8 cellular contexts compared by ENCODE assay signal in genomic region chr2:151051584-151052220, GRCh38.
DNase-seq lines count a peak whose midpoint lies in the region; ATAC-seq, FAIRE-seq and TF ChIP-seq lines count a peak whose summit lies in the region.

No MANE protein-coding gene starts in this region.

- H3K27ac ChIP-seq in K562 (ENCODE audit: extremely low read depth, low read depth, low read length) = no peak overlapping the region
- no peak overlapping the region for H3K27ac ChIP-seq in keratinocyte (ENCODE audit: control insufficient read depth, insufficient read depth, low read length)
- no peak overlapping the region for H3K27ac ChIP-seq in thyroid gland

- POLR2A ChIA-PET in activated CD4-positive, alpha-beta memory T cell treated with anti-CD3 and anti-CD28 coated beads for 36 hours (lab: Charles Lee) = no interaction called here
- POLR2A ChIA-PET in activated CD4-positive, alpha-beta memory T cell treated with anti-CD3 and anti-CD28 coated beads, Interleukin-2, amount 10 ng/mL, durations not matched to agents 7 days and 5 days (lab: Charles Lee) = no interaction called here
- POLR2A ChIA-PET in K562 (lab: Yijun Ruan, JAX) = no interaction called here

- TF ChIP-seq POLR2A in K562 (conservative IDR thresholded peaks at IDR 0.05) = no peak
- TF ChIP-seq POLR2A in thyroid gland (IDR thresholded peaks at IDR 0.05) = no peak

- dilution Hi-C loops in keratinocyte (cut with MboI; ENCODE audit: extremely low pct_ligation_motif_present, low sequenced_read_pairs) = no loop called here

- H3K9me1 ChIP-seq in K562 (ENCODE audit: control insufficient read depth, insufficient read depth, low read length) (no peaks in the 10 kb centered on the region), keratinocyte (ENCODE audit: control insufficient read depth, extremely low read depth, insufficient read depth, low read length) (no peaks in the 10 kb centered on the region)

- H3K4me2 ChIP-seq in K562 (ENCODE audit: insufficient read depth, low read length) (no peak overlapping the region), keratinocyte (ENCODE audit: control insufficient read depth, extremely low read depth, insufficient read depth, low read depth, low read length) (no peak overlapping the region)

- H3K9me3 ChIP-seq in K562 (replicated peaks; ENCODE audit: control insufficient read depth, insufficient read depth, low read depth, low read length) = no peaks in the 10 kb centered on the region
- H3K9me3 ChIP-seq in keratinocyte (ENCODE audit: control insufficient read depth, low read depth, low read length) = no peaks in the 10 kb centered on the region
- no peaks in the 10 kb centered on the region for H3K9me3 ChIP-seq in thyroid gland

- H2AFZ ChIP-seq in K562 (ENCODE audit: low read depth, low read length) (no peak overlapping the region), keratinocyte (ENCODE audit: control insufficient read depth, low read length) (no peak overlapping the region)

- peaks cover 4% of the 10 kb centered on the region for H3K27me3 Mint-ChIP-seq in activated CD4-positive, alpha-beta memory T cell treated with anti-CD3 and anti-CD28 coated beads for 36 hours
- H3K27me3 Mint-ChIP-seq in activated CD4-positive, alpha-beta memory T cell treated with anti-CD3 and anti-CD28 coated beads, Interleukin-2, amount 10 ng/mL, durations not matched to agents 7 days and 5 days = peaks cover 3% of the 10 kb centered on the region

- no TSS peak for BruUV-seq in K562 (replicated peaks; lab: Mats Ljungman, UMichigan)

- FAIRE-seq in K562 (lab: Jason Lieb, UNC) (peak; percentile 77), keratinocyte (lab: Jason Lieb, UNC) (peak; percentile 93)

- in situ Hi-C loops in K562 (cut with MboI) = no loop called here

- ATAC-seq in GM19463 (IDR thresholded peaks at IDR 0.05; ENCODE audit: unreplicated experiment) (peak; percentile 91), HG03432 (IDR thresholded peaks at IDR 0.05; ENCODE audit: unreplicated experiment) (peak; percentile 94), K562 (peak; percentile 82)

- CTCF ChIA-PET in activated CD4-positive, alpha-beta memory T cell treated with anti-CD3 and anti-CD28 coated beads for 36 hours (lab: Charles Lee) = interaction anchor here (0.6 to 3.2 kb wide), 7 partner anchors 16 to 1465 kb away, joined by 3 to 36 read pairs (median 4); no protein-coding TSS in a partner anchor
- CTCF ChIA-PET in activated CD4-positive, alpha-beta memory T cell treated with anti-CD3 and anti-CD28 coated beads, Interleukin-2, amount 10 ng/mL, durations not matched to agents 7 days and 5 days (lab: Charles Lee) = interaction anchor here (0.8 to 1.7 kb wide), 11 partner anchors 9 to 1457 kb away, joined by 3 to 4 read pairs (median 3); no protein-coding TSS in a partner anchor
- CTCF ChIA-PET in K562 (lab: Yijun Ruan, JAX; ENCODE audit: low intra/inter-chr PET ratio) = interaction anchor here (1.3 to 2.0 kb wide), 2 partner anchors 188 to 1454 kb away, joined by 3 to 7 read pairs; no protein-coding TSS in a partner anchor

- H3K27me3 ChIP-seq in K562 (ENCODE audit: control insufficient read depth in 2 of 2, insufficient read depth in 2 of 2, low read length in 2 of 2) = no peaks in the 10 kb centered on the region
- H3K27me3 ChIP-seq in keratinocyte (ENCODE audit: control insufficient read depth, extremely low read depth, insufficient read depth, low read length) = no peaks in the 10 kb centered on the region
- no peaks in the 10 kb centered on the region for H3K27me3 ChIP-seq in thyroid gland

- H3K4me3 ChIP-seq in K562 (no peak overlapping the region), keratinocyte (ENCODE audit: control insufficient read depth in 2 of 3, extremely low read depth in 1 of 3, insufficient read depth in 2 of 3, low read depth in 1 of 3, low read length in 3 of 3) (no peak overlapping the region), thyroid gland (replicated peaks in 1 of 3) (no peak overlapping the region)

- no peaks in the 10 kb centered on the region for H3K36me3 ChIP-seq in K562 (ENCODE audit: control insufficient read depth, insufficient read depth, low read length)
- no peaks in the 10 kb centered on the region for H3K36me3 ChIP-seq in keratinocyte (ENCODE audit: control insufficient read depth in 2 of 2, extremely low read depth in 1 of 2, insufficient read depth in 2 of 2, low read length in 2 of 2)
- no peaks in the 10 kb centered on the region for H3K36me3 ChIP-seq in thyroid gland

- peak; percentile 62 to 84 for TF ChIP-seq RAD21 in K562 (CRISPR knock-in tag; conservative IDR thresholded peaks at IDR 0.05 in 1 of 2, IDR thresholded peaks at IDR 0.05 in 1 of 2)

- no peak for TF ChIP-seq EP300 in K562 (IDR thresholded peaks at IDR 0.05; ENCODE audit: low read length)

- H3K9ac ChIP-seq in K562 (ENCODE audit: insufficient read depth in 1 of 2, low read depth in 2 of 2, low read length in 2 of 2) = no peak overlapping the region
- H3K9ac ChIP-seq in keratinocyte (ENCODE audit: control insufficient read depth, extremely low read depth, insufficient read depth, low read length) = no peak overlapping the region

- intact Hi-C loops in activated CD4-positive, alpha-beta memory T cell treated with anti-CD3 and anti-CD28 coated beads for 36 hours (cut with micrococcal nuclease) = loop anchor here (1.0 kb wide), 1 partner anchor 1454 kb away; no protein-coding TSS in a partner anchor
- intact Hi-C loops in K562 (cut with micrococcal nuclease) (loop anchor here (1.0 kb wide), 1 partner anchor 1454 kb away; no protein-coding TSS in a partner anchor), thyroid gland (cut with DNase I) (no loop called here)

- no peaks in the 10 kb centered on the region for H3K9me3 Mint-ChIP-seq in activated CD4-positive, alpha-beta memory T cell treated with anti-CD3 and anti-CD28 coated beads for 36 hours
- no peaks in the 10 kb centered on the region for H3K9me3 Mint-ChIP-seq in activated CD4-positive, alpha-beta memory T cell treated with anti-CD3 and anti-CD28 coated beads, Interleukin-2, amount 10 ng/mL, durations not matched to agents 7 days and 5 days

- TF ChIP-seq CTCF in K562 (IDR thresholded peaks at IDR 0.05 in 2 of 3, conservative IDR thresholded peaks at IDR 0.05 in 1 of 3; ENCODE audit: insufficient read depth in 2 of 3, low read depth in 1 of 3, low read length in 3 of 3) (peak; percentile 26 to 74 (median 72); a peak in 5 of 6 replicates), keratinocyte (optimal IDR thresholded peaks at IDR 0.05 in 1 of 3, IDR thresholded peaks at IDR 0.05 in 1 of 3, conservative IDR thresholded peaks at IDR 0.05 in 1 of 3; ENCODE audit: extremely low read depth in 1 of 3, insufficient read depth in 2 of 3, low read length in 3 of 3) (peak; percentile 47 to 77 (median 67)), thyroid gland (IDR thresholded peaks at IDR 0.05) (peak; percentile 46 to 85 (median 72))

- no peak overlapping the region for H3K27ac Mint-ChIP-seq in activated CD4-positive, alpha-beta memory T cell treated with anti-CD3 and anti-CD28 coated beads for 36 hours
- no peak overlapping the region for H3K27ac Mint-ChIP-seq in activated CD4-positive, alpha-beta memory T cell treated with anti-CD3 and anti-CD28 coated beads, Interleukin-2, amount 10 ng/mL, durations not matched to agents 7 days and 5 days

- H3K36me3 Mint-ChIP-seq in activated CD4-positive, alpha-beta memory T cell treated with anti-CD3 and anti-CD28 coated beads for 36 hours = no peaks in the 10 kb centered on the region
- no peaks in the 10 kb centered on the region for H3K36me3 Mint-ChIP-seq in activated CD4-positive, alpha-beta memory T cell treated with anti-CD3 and anti-CD28 coated beads, Interleukin-2, amount 10 ng/mL, durations not matched to agents 7 days and 5 days (ENCODE audit: low read depth)

- H3K79me2 ChIP-seq in K562 (ENCODE audit: control insufficient read depth, insufficient read depth, low read length) (no peaks in the 10 kb centered on the region), keratinocyte (ENCODE audit: control insufficient read depth, insufficient read depth, low read length) (no peaks in the 10 kb centered on the region)

- H3K4me1 ChIP-seq in K562 (replicated peaks in 1 of 2; ENCODE audit: control insufficient read depth in 2 of 2, insufficient read depth in 2 of 2, low read length in 2 of 2) = no peaks in the 10 kb centered on the region
- H3K4me1 ChIP-seq in keratinocyte (ENCODE audit: control insufficient read depth, extremely low read depth, insufficient read depth, low read length) = peaks cover 19% of the 10 kb centered on the region
- H3K4me1 ChIP-seq in thyroid gland = no peaks in the 10 kb centered on the region

- H4K20me1 ChIP-seq in K562 (replicated peaks; ENCODE audit: control insufficient read depth, insufficient read depth, low read length) (no peaks in the 10 kb centered on the region), keratinocyte (ENCODE audit: control insufficient read depth, extremely low read depth, insufficient read depth, low read length) (no peaks in the 10 kb centered on the region)

- DNase-seq in activated CD4-positive, alpha-beta memory T cell treated with anti-CD3 and anti-CD28 coated beads for 36 hours = peak; percentile 12
- no peak for DNase-seq in activated CD4-positive, alpha-beta memory T cell treated with anti-CD3 and anti-CD28 coated beads, Interleukin-2, amount 10 ng/mL, durations not matched to agents 7 days and 5 days
- DNase-seq in NCI-H82 treated with DMSO at 0.1 percent for 48 hours (lab: John Stamatoyannopoulos, UW; ENCODE audit: unreplicated experiment) = peak; percentile 55
- peak; percentile 42 to 50 (median 45) for DNase-seq in K562 (ENCODE audit: extremely low read depth in 1 of 4, low spot score in 3 of 4)
- no peak for DNase-seq in keratinocyte (ENCODE audit: low read depth, low spot score)
- peak; percentile 31 to 32 for DNase-seq in thyroid gland

- peaks cover 5% of the 10 kb centered on the region for H3K4me1 Mint-ChIP-seq in activated CD4-positive, alpha-beta memory T cell treated with anti-CD3 and anti-CD28 coated beads for 36 hours (ENCODE audit: low read depth)
- H3K4me1 Mint-ChIP-seq in activated CD4-positive, alpha-beta memory T cell treated with anti-CD3 and anti-CD28 coated beads, Interleukin-2, amount 10 ng/mL, durations not matched to agents 7 days and 5 days = no peaks in the 10 kb centered on the region

- H3K4me3 Mint-ChIP-seq in activated CD4-positive, alpha-beta memory T cell treated with anti-CD3 and anti-CD28 coated beads for 36 hours = no peak overlapping the region
- no peak overlapping the region for H3K4me3 Mint-ChIP-seq in activated CD4-positive, alpha-beta memory T cell treated with anti-CD3 and anti-CD28 coated beads, Interleukin-2, amount 10 ng/mL, durations not matched to agents 7 days and 5 days

- 0% methylated on average over 2 of the region's 2 CpGs for WGBS in K562 (ENCODE audit: insufficient coverage, low coverage, missing lambda C conversion rate)
- 21% methylated on average over 2 of the region's 2 CpGs for WGBS in thyroid gland, 2 donors

TF ChIP-seq in K562, 482 proteins besides CTCF, POLR2A, EP300 and RAD21 (continues in another document):
- TF ChIP-seq GATA2 (CRISPR knock-in tag; IDR thresholded peaks at IDR 0.05) = 0 out of 2 replicates have a peak, but pooled peaks have one; percentile 66

Comparison
In these comparisons a context has a peak if more than half of its experiments do, and no peak if none do; other contexts are left out.
1. DNase-seq: peak in activated CD4-positive, alpha-beta memory T cell treated with anti-CD3 and anti-CD28 coated beads for 36 hours (single experiment), NCI-H82 treated with DMSO at 0.1 percent for 48 hours (single experiment), K562 (4 of 4) and thyroid gland (2 of 2); none in activated CD4-positive, alpha-beta memory T cell treated with anti-CD3 and anti-CD28 coated beads, Interleukin-2, amount 10 ng/mL, durations not matched to agents 7 days and 5 days (single experiment) and keratinocyte (single experiment).
2. Peak in every context shown above with its lines, with median percentiles within 50 percentile points of each other: ATAC-seq and CTCF ChIP-seq.